In genomic region chr1:149607803-149608145, GRCh38 we compare ENCODE assay signal across 9 cellular contexts. TPM values are rescaled to one million over a fixed set of nuclear protein-coding genes. Genes with fewer than 3 reads are reported as not detected.
DNase-seq lines count a peak whose midpoint lies in the region; ATAC-seq, FAIRE-seq and TF ChIP-seq lines count a peak whose summit lies in the region.
"Not testable (repeated sequence)": the region's sequence is repeated elsewhere in the genome, so short reads cannot be mapped to it uniquely, and the experiment has no call there.
"Had no signal": no experiment of that assay in that cellular context is flagged by ENCODE, and none has a peak within 500 bp of the region (broad histone marks: within the 10 kb centered on the region; RNA-seq: fewer than 3 reads in every experiment).

No MANE protein-coding gene starts in this region.

- H3K36me3 ChIP-seq in NT2/D1 (ENCODE audit: insufficient read depth, insufficient read length, low read length); bronchial epithelial cell (ENCODE audit: control insufficient read depth, insufficient read depth, low read length); mesodermal cell (ENCODE audit: control insufficient read depth, insufficient read depth, low read length); upper lobe of right lung: not testable (repeated sequence)

- intact Hi-C loops in Calu3 (cut with micrococcal nuclease; ENCODE audit: unreplicated experiment); Right ventricle myocardium inferior (cut with DNase I); upper lobe of right lung (cut with DNase I): not testable (repeated sequence)

- H3K4me1 ChIP-seq in NT2/D1 (ENCODE audit: insufficient read depth, insufficient read length); mesodermal cell (ENCODE audit: control insufficient read depth, insufficient read depth, low read length, poor library complexity, severe bottlenecking); upper lobe of right lung: not testable (repeated sequence)

- H3K27ac ChIP-seq in mesodermal cell (ENCODE audit: low read depth, low read length, severe bottlenecking), result not testable (repeated sequence)
- peak overlapping the region; percentile 85 for H3K27ac ChIP-seq in upper lobe of right lung

- CTCF ChIA-PET in Calu3 (lab: Charles Lee); activated CD4-positive, alpha-beta memory T cell treated with anti-CD3 and anti-CD28 coated beads, Interleukin-2, amount 10 ng/mL, durations not matched to agents 7 days and 5 days (lab: Charles Lee): not testable (repeated sequence)

- H3K9me3 Mint-ChIP-seq in Calu3 (ENCODE audit: low read depth, unreplicated experiment); activated CD4-positive, alpha-beta memory T cell treated with anti-CD3 and anti-CD28 coated beads, Interleukin-2, amount 10 ng/mL, durations not matched to agents 7 days and 5 days: not testable (repeated sequence)

- H3K4me3 Mint-ChIP-seq in Calu3 (ENCODE audit: low read depth, unreplicated experiment), result peak overlapping the region; percentile 19
- H3K4me3 Mint-ChIP-seq in activated CD4-positive, alpha-beta memory T cell treated with anti-CD3 and anti-CD28 coated beads, Interleukin-2, amount 10 ng/mL, durations not matched to agents 7 days and 5 days, result peak overlapping the region; percentile 56

- H3K36me3 Mint-ChIP-seq in Calu3 (ENCODE audit: insufficient read depth, unreplicated experiment); activated CD4-positive, alpha-beta memory T cell treated with anti-CD3 and anti-CD28 coated beads, Interleukin-2, amount 10 ng/mL, durations not matched to agents 7 days and 5 days (ENCODE audit: low read depth): not testable (repeated sequence)

- H3K4me3 ChIP-seq in NT2/D1 (ENCODE audit: insufficient read length, low read depth) (peak overlapping the region; percentile 36), bronchial epithelial cell (ENCODE audit: low read depth, low read length) (peak overlapping the region; percentile 42), mesodermal cell (ENCODE audit: extremely low read depth, insufficient read depth, low read length, poor library complexity, severe bottlenecking) (peak overlapping the region; percentile 31), skeletal muscle cell (ENCODE audit: low read depth, low read length) (peak overlapping the region; percentile 48), upper lobe of right lung (peak overlapping the region; percentile 56)

- POLR2A ChIA-PET in activated CD4-positive, alpha-beta memory T cell treated with anti-CD3 and anti-CD28 coated beads, Interleukin-2, amount 10 ng/mL, durations not matched to agents 7 days and 5 days (lab: Charles Lee), result not testable (repeated sequence)

- peak; percentile 22 for DNase-seq in Calu3
- DNase-seq in NT2/D1 (ENCODE audit: low read depth, low spot score); bronchial epithelial cell (ENCODE audit: low read depth); skeletal muscle cell (ENCODE audit: low read depth): not testable (repeated sequence)
- DNase-seq in activated CD4-positive, alpha-beta memory T cell treated with anti-CD3 and anti-CD28 coated beads, Interleukin-2, amount 10 ng/mL, durations not matched to agents 7 days and 5 days, result peak; percentile 23
- DNase-seq in Right ventricle myocardium inferior (ENCODE audit: missing footprints), result peak; percentile 33
- DNase-seq in upper lobe of right lung, result peak; percentile 72

- H3K27ac Mint-ChIP-seq in Calu3 (ENCODE audit: unreplicated experiment); activated CD4-positive, alpha-beta memory T cell treated with anti-CD3 and anti-CD28 coated beads, Interleukin-2, amount 10 ng/mL, durations not matched to agents 7 days and 5 days: not testable (repeated sequence)

- TF ChIP-seq CTCF in Calu3 (IDR thresholded peaks at IDR 0.05; ENCODE audit: unreplicated experiment); bronchial epithelial cell (IDR thresholded peaks at IDR 0.05; ENCODE audit: insufficient read depth, low read length, severe bottlenecking); upper lobe of right lung (IDR thresholded peaks at IDR 0.05): not testable (repeated sequence)

- not testable (repeated sequence) for H3K9ac ChIP-seq in NT2/D1 (ENCODE audit: insufficient read length, low read depth)

- not testable (repeated sequence) for H3K4me1 Mint-ChIP-seq in Calu3 (ENCODE audit: low read depth, unreplicated experiment); activated CD4-positive, alpha-beta memory T cell treated with anti-CD3 and anti-CD28 coated beads, Interleukin-2, amount 10 ng/mL, durations not matched to agents 7 days and 5 days

- not testable (repeated sequence) for H3K27me3 Mint-ChIP-seq in Calu3 (ENCODE audit: unreplicated experiment); activated CD4-positive, alpha-beta memory T cell treated with anti-CD3 and anti-CD28 coated beads, Interleukin-2, amount 10 ng/mL, durations not matched to agents 7 days and 5 days

- no CpG with 5 or more reads among the region's 32 CpGs for WGBS in mesodermal cell (ENCODE audit: insufficient coverage in 2 of 2), 2 experiments

- ATAC-seq in Right ventricle myocardium inferior, upper lobe of right lung: not testable (repeated sequence)

- not testable (repeated sequence) for H3K9me3 ChIP-seq in NT2/D1 (ENCODE audit: insufficient read depth, low read length); mesodermal cell (ENCODE audit: control insufficient read depth, low read length); upper lobe of right lung

- H3K27me3 ChIP-seq in NT2/D1 (ENCODE audit: insufficient read depth, insufficient read length); bronchial epithelial cell (ENCODE audit: control insufficient read depth, insufficient read depth, low read length); upper lobe of right lung: not testable (repeated sequence)

- BruUV-seq in Calu3 (replicated peaks; lab: Mats Ljungman, UMichigan), result TSS peak; percentile 94

- not testable (repeated sequence) for FAIRE-seq in bronchial epithelial cell (lab: Jason Lieb, UNC)

RNA-seq across cellular contexts. Expression of gene PPIAL4C, which starts 24.1 kb away (rescaled TPM):
- not detected in 2 replicates for total RNA-seq in Calu3 (2022)
- 1 to 10 TPM; 1.1 to 1.9 TPM for total RNA-seq in activated CD4-positive, alpha-beta memory T cell treated with anti-CD3 and anti-CD28 coated beads, Interleukin-2, amount 10 ng/mL, durations not matched to agents 7 days and 5 days
- not detected in 2 replicates for total RNA-seq in bronchial epithelial cell
- not detected for total RNA-seq in Right ventricle myocardium inferior
- not detected for polyA plus RNA-seq in mesodermal cell (2013, experiment 1 of 2)
- polyA plus RNA-seq in mesodermal cell (2013, experiment 2 of 2), result not detected
- total RNA-seq in upper lobe of right lung, result 1.5 TPM
- total RNA-seq: RPMI7951 had no signal
